1 cellular context compared by ENCODE assay signal in the genomic region with DNA sequence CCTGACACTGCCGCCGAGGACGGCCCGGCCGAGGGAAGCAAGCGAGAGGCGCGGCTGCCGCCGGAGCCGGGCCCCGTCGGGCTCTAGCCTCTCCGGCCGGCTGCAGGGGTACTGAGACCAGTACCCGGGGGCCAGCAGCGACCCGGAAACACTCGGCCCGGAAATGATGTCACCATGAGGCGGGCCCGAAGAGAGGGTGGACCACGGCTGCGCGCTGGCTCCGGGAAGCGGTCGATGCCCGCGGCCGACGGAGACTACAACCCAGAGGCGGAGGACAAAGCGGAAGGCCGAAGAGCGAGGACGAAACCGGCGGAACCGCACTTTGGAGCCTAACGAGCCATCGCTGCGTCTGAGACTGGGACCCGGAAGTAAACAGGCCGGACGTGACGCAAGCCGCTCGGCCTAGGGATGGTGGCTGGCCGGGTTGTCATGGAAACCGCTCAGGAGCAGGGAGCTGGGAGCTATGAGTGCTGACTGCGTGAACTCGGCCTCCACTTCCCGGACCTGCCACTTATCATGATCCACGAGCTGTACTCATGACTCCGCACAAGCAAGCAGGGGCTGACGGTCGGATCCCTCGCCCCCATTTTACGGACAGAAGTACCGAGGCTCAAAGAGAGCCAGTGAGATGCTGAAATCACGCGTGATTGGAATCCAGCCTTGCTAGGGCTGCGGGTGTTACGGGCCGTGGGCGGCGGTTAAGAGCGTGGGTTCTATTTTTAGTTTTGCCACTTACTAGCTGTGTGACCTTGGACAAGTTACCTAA.
TF ChIP-seq lines count a peak whose summit lies in the region.

A gene with protein sequence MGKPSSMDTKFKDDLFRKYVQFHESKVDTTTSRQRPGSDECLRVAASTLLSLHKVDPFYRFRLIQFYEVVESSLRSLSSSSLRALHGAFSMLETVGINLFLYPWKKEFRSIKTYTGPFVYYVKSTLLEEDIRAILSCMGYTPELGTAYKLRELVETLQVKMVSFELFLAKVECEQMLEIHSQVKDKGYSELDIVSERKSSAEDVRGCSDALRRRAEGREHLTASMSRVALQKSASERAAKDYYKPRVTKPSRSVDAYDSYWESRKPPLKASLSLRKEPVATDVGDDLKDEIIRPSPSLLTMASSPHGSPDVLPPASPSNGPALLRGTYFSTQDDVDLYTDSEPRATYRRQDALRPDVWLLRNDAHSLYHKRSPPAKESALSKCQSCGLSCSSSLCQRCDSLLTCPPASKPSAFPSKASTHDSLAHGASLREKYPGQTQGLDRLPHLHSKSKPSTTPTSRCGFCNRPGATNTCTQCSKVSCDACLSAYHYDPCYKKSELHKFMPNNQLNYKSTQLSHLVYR (minus strand): TSS at position 150 of the 766 bp plus-strand sequence. CDS start 7,039 bp downstream, outside the sequence.

TF ChIP-seq in HepG2, 621 proteins besides CTCF, POLR2A, EP300 and RAD21 (continued from another document and continues in another):
- TF ChIP-seq, protein P1, sequence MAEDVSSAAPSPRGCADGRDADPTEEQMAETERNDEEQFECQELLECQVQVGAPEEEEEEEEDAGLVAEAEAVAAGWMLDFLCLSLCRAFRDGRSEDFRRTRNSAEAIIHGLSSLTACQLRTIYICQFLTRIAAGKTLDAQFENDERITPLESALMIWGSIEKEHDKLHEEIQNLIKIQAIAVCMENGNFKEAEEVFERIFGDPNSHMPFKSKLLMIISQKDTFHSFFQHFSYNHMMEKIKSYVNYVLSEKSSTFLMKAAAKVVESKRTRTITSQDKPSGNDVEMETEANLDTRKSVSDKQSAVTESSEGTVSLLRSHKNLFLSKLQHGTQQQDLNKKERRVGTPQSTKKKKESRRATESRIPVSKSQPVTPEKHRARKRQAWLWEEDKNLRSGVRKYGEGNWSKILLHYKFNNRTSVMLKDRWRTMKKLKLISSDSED (CRISPR knock-in tag; IDR thresholded peaks at IDR 0.05) = no peak
- TF ChIP-seq ATF1 (CRISPR knock-in tag; IDR thresholded peaks at IDR 0.05) = peak; percentile 99
- peak; percentile 93 for TF ChIP-seq CBX5 (CRISPR knock-in tag; IDR thresholded peaks at IDR 0.05; ENCODE audit: borderline replicate concordance)
- TF ChIP-seq ZNF296 (CRISPR knock-in tag; conservative IDR thresholded peaks at IDR 0.05) = peak; percentile 63; the same call in 1 of the 2 replicates
- TF ChIP-seq, protein P2, sequence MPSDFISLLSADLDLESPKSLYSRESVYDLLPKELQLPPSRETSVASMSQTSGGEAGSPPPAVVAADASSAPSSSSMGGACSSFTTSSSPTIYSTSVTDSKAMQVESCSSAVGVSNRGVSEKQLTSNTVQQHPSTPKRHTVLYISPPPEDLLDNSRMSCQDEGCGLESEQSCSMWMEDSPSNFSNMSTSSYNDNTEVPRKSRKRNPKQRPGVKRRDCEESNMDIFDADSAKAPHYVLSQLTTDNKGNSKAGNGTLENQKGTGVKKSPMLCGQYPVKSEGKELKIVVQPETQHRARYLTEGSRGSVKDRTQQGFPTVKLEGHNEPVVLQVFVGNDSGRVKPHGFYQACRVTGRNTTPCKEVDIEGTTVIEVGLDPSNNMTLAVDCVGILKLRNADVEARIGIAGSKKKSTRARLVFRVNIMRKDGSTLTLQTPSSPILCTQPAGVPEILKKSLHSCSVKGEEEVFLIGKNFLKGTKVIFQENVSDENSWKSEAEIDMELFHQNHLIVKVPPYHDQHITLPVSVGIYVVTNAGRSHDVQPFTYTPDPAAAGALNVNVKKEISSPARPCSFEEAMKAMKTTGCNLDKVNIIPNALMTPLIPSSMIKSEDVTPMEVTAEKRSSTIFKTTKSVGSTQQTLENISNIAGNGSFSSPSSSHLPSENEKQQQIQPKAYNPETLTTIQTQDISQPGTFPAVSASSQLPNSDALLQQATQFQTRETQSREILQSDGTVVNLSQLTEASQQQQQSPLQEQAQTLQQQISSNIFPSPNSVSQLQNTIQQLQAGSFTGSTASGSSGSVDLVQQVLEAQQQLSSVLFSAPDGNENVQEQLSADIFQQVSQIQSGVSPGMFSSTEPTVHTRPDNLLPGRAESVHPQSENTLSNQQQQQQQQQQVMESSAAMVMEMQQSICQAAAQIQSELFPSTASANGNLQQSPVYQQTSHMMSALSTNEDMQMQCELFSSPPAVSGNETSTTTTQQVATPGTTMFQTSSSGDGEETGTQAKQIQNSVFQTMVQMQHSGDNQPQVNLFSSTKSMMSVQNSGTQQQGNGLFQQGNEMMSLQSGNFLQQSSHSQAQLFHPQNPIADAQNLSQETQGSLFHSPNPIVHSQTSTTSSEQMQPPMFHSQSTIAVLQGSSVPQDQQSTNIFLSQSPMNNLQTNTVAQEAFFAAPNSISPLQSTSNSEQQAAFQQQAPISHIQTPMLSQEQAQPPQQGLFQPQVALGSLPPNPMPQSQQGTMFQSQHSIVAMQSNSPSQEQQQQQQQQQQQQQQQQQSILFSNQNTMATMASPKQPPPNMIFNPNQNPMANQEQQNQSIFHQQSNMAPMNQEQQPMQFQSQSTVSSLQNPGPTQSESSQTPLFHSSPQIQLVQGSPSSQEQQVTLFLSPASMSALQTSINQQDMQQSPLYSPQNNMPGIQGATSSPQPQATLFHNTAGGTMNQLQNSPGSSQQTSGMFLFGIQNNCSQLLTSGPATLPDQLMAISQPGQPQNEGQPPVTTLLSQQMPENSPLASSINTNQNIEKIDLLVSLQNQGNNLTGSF (CRISPR knock-in tag; IDR thresholded peaks at IDR 0.05) = peak; percentile 75; the same call in 1 of the 2 replicates
- TF ChIP-seq, protein P3, sequence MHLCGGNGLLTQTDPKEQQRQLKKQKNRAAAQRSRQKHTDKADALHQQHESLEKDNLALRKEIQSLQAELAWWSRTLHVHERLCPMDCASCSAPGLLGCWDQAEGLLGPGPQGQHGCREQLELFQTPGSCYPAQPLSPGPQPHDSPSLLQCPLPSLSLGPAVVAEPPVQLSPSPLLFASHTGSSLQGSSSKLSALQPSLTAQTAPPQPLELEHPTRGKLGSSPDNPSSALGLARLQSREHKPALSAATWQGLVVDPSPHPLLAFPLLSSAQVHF (CRISPR knock-in tag; IDR thresholded peaks at IDR 0.05) = no peak
- peak; percentile 93 for TF ChIP-seq ZBTB39 (CRISPR knock-in tag; IDR thresholded peaks at IDR 0.05)
- peak; percentile 89; the same call in 1 of the 2 replicates for TF ChIP-seq ZNF891 (CRISPR knock-in tag; IDR thresholded peaks at IDR 0.05)
- TF ChIP-seq, protein P4, sequence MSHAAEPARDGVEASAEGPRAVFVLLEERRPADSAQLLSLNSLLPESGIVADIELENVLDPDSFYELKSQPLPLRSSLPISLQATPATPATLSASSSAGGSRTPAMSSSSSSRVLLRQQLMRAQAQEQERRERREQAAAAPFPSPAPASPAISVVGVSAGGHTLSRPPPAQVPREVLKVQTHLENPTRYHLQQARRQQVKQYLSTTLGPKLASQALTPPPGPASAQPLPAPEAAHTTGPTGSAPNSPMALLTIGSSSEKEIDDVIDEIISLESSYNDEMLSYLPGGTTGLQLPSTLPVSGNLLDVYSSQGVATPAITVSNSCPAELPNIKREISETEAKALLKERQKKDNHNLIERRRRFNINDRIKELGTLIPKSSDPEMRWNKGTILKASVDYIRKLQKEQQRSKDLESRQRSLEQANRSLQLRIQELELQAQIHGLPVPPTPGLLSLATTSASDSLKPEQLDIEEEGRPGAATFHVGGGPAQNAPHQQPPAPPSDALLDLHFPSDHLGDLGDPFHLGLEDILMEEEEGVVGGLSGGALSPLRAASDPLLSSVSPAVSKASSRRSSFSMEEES (CRISPR knock-in tag; IDR thresholded peaks at IDR 0.05) = peak; percentile 81
- TF ChIP-seq, protein P5, sequence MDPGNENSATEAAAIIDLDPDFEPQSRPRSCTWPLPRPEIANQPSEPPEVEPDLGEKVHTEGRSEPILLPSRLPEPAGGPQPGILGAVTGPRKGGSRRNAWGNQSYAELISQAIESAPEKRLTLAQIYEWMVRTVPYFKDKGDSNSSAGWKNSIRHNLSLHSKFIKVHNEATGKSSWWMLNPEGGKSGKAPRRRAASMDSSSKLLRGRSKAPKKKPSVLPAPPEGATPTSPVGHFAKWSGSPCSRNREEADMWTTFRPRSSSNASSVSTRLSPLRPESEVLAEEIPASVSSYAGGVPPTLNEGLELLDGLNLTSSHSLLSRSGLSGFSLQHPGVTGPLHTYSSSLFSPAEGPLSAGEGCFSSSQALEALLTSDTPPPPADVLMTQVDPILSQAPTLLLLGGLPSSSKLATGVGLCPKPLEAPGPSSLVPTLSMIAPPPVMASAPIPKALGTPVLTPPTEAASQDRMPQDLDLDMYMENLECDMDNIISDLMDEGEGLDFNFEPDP (CRISPR knock-in tag; conservative IDR thresholded peaks at IDR 0.05) = no peak
- TF ChIP-seq, protein P6, sequence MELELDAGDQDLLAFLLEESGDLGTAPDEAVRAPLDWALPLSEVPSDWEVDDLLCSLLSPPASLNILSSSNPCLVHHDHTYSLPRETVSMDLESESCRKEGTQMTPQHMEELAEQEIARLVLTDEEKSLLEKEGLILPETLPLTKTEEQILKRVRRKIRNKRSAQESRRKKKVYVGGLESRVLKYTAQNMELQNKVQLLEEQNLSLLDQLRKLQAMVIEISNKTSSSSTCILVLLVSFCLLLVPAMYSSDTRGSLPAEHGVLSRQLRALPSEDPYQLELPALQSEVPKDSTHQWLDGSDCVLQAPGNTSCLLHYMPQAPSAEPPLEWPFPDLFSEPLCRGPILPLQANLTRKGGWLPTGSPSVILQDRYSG (CRISPR knock-in tag; IDR thresholded peaks at IDR 0.05) = peak; percentile 49; the same call in 1 of the 2 replicates
- no peak for TF ChIP-seq NR2F6 (IDR thresholded peaks at IDR 0.05)
- TF ChIP-seq NR2F6 (CRISPR knock-in tag; IDR thresholded peaks at IDR 0.05) = 0 out of 2 replicates have a peak, but pooled peaks have one; percentile 24
- no peak for TF ChIP-seq ZNF180 (CRISPR knock-in tag; IDR thresholded peaks at IDR 0.05; ENCODE audit: borderline replicate concordance, low read depth)
- TF ChIP-seq, protein P7, sequence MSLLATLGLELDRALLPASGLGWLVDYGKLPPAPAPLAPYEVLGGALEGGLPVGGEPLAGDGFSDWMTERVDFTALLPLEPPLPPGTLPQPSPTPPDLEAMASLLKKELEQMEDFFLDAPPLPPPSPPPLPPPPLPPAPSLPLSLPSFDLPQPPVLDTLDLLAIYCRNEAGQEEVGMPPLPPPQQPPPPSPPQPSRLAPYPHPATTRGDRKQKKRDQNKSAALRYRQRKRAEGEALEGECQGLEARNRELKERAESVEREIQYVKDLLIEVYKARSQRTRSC (CRISPR knock-in tag; IDR thresholded peaks at IDR 0.05; ENCODE audit: low read depth) = peak; percentile 78; the same call in 1 of the 2 replicates
- TF ChIP-seq ZEB1 (IDR thresholded peaks at IDR 0.05; ENCODE audit: insufficient replicate concordance, low read depth) = no peak
- TF ChIP-seq ZNF777 (CRISPR knock-in tag; IDR thresholded peaks at IDR 0.05) = peak; percentile 51
- no peak for TF ChIP-seq ZNF761 (CRISPR knock-in tag; conservative IDR thresholded peaks at IDR 0.05)
- TF ChIP-seq ATF7-NPFF (CRISPR knock-in tag; IDR thresholded peaks at IDR 0.05; ENCODE audit: low read depth) = peak; percentile 60
- 0 out of 2 replicates have a peak, but pooled peaks have one; percentile 6 for TF ChIP-seq ZNF12 (CRISPR knock-in tag; IDR thresholded peaks at IDR 0.05)
- no peak for TF ChIP-seq ZNF557 (CRISPR knock-in tag; IDR thresholded peaks at IDR 0.05)
- 0 out of 2 replicates have a peak, but pooled peaks have one; percentile 11 for TF ChIP-seq HNRNPL (IDR thresholded peaks at IDR 0.05; ENCODE audit: low read depth, low read length)
- TF ChIP-seq MEIS2 (CRISPR knock-in tag; IDR thresholded peaks at IDR 0.05) = peak; percentile 92; the same call in 1 of the 2 replicates
- peak; percentile 96 for TF ChIP-seq HOXA5 (CRISPR knock-in tag; IDR thresholded peaks at IDR 0.05)
- TF ChIP-seq ZNF10 (CRISPR knock-in tag; IDR thresholded peaks at IDR 0.05; ENCODE audit: borderline replicate concordance, low read depth) = 0 out of 2 replicates have a peak, but pooled peaks have one; percentile 75
